8 cellular contexts compared by ENCODE assay signal in genomic region chr13:30112602-30113435, GRCh38.
DNase-seq lines count a peak whose midpoint lies in the region; ATAC-seq and TF ChIP-seq lines count a peak whose summit lies in the region.

No MANE protein-coding gene starts in this region.

- no peaks in the 10 kb centered on the region for H3K36me3 ChIP-seq in lower lobe of right lung

- H3K4me1 ChIP-seq in lower lobe of right lung = peaks cover 26% of the 10 kb centered on the region

- H3K27ac ChIP-seq in lower lobe of right lung = peak overlapping the region; percentile 76

- no peaks in the 10 kb centered on the region for H3K27me3 ChIP-seq in lower lobe of right lung (ENCODE audit: low read depth)

- peak overlapping the region; percentile 1 for H3K4me3 ChIP-seq in lower lobe of right lung

- TF ChIP-seq CTCF in GM12801 (IDR thresholded peaks at IDR 0.05; ENCODE audit: extremely low read depth, insufficient read length) (peak; percentile 70), lower lobe of right lung (IDR thresholded peaks at IDR 0.05) (peak; percentile 99)

- DNase-seq in NCI-H748 (lab: John Stamatoyannopoulos, UW; ENCODE audit: unreplicated experiment) (peak; percentile 93), dermis microvascular lymphatic vessel endothelial cell (ENCODE audit: low read depth in 2 of 2) (peak; percentile 76 to 81), lower lobe of right lung (peak; percentile 79)
- peak; percentile 60 to 74 for DNase-seq in activated CD4-positive, alpha-beta T cell treated with anti-CD3 and anti-CD28 coated beads, Interleukin-2, amount 50 U/mL, for 24 hours (ENCODE audit: low read depth in 1 of 2, low spot score in 1 of 2)
- peak; percentile 53 to 80 (median 64) for DNase-seq in stimulated activated CD4-positive, alpha-beta T cell treated with anti-CD3 and anti-CD28 coated beads, TNF-alpha, amount 100 ng/mL, for 24 hours (ENCODE audit: low read depth in 3 of 3)

- ATAC-seq in HG03378 (IDR thresholded peaks at IDR 0.05; ENCODE audit: unreplicated experiment) = peak; percentile 60
- peak; percentile 75 to 86 for ATAC-seq in lower lobe of right lung
- no peak for ATAC-seq in GM21360 (IDR thresholded peaks at IDR 0.05; ENCODE audit: unreplicated experiment)

- intact Hi-C loops in lower lobe of right lung (cut with DNase I) = loop anchor here (10.0 kb wide), 1 partner anchor 338 kb away; no protein-coding TSS in a partner anchor

- no peaks in the 10 kb centered on the region for H3K9me3 ChIP-seq in lower lobe of right lung
